Comparison of ENCODE assay signal across 25 cellular contexts in genomic region chr17:15368605-15369004, GRCh38. TPM values are rescaled to one million over a fixed set of nuclear protein-coding genes. Genes with fewer than 3 reads are reported as not detected.
"Had no signal": no experiment of that assay in that cellular context is flagged by ENCODE, and none has a peak within 500 bp of the region (broad histone marks: within the 10 kb centered on the region; RNA-seq: fewer than 3 reads in every experiment).

No MANE protein-coding gene starts in this region.

- FAIRE-seq: HTR-8/SVneo, RCC 7860 had no signal

- H3K4me1 ChIP-seq: SJSA1 had no signal

- H3K4me3 ChIP-seq: SJSA1, SK-N-MC had no signal

- H3K27ac ChIP-seq: HL-60, SJSA1, SK-N-MC had no signal

- H3K36me3 ChIP-seq: SJSA1 had no signal

- H3K9me3 ChIP-seq: SJSA1 had no signal

- DNase-seq: Karpas-422, KG1, MM.1S, NCI-H1092 treated with DMSO at 0.1 percent for 48 hours, NCI-H1436, NCI-H187, NCI-H2029, NCI-H2081 treated with DMSO at 0.1 percent for 48 hours, NCI-H2171, NCI-H226, NCI-H446, NCI-H510A, NCI-H524 treated with DMSO at 0.1 percent for 48 hours, NCI-H69, NCI-H774, Right ventricle myocardium superior, RPMI8226, SIG-M5, SW 1271 had no signal

- H3K27me3 ChIP-seq: SJSA1 had no signal

RNA-seq across cellular contexts. Expression of gene TEKT3, which starts 27.2 kb away (rescaled TPM):
- polyA plus RNA-seq: IgD-negative memory B cell had no signal
